1 cellular context compared by ENCODE assay signal in the genomic region with DNA sequence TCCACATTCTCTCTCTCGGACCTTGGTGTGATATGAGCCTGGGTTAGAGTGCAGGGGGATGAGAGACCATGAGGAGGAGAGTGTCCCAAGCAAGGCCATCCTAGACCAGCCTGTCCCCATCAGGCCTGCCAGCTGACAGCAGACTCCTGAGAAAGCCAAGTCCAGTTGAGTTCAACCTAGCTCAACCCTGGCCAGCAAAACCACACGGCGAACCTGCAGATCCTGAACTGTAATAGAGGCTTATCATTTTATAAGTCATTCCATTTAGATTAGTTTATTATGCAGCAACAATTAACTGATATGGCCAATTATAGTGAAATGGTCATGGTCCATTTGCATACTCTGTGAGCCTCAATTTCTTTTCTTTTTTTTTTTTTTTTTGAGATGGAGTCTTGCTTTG.
TF ChIP-seq lines count a peak whose summit lies in the region.

No MANE protein-coding gene starts in this region.

TF ChIP-seq in GM12878, 131 proteins besides CTCF, POLR2A, EP300 and RAD21:
- TF ChIP-seq, protein P1, sequence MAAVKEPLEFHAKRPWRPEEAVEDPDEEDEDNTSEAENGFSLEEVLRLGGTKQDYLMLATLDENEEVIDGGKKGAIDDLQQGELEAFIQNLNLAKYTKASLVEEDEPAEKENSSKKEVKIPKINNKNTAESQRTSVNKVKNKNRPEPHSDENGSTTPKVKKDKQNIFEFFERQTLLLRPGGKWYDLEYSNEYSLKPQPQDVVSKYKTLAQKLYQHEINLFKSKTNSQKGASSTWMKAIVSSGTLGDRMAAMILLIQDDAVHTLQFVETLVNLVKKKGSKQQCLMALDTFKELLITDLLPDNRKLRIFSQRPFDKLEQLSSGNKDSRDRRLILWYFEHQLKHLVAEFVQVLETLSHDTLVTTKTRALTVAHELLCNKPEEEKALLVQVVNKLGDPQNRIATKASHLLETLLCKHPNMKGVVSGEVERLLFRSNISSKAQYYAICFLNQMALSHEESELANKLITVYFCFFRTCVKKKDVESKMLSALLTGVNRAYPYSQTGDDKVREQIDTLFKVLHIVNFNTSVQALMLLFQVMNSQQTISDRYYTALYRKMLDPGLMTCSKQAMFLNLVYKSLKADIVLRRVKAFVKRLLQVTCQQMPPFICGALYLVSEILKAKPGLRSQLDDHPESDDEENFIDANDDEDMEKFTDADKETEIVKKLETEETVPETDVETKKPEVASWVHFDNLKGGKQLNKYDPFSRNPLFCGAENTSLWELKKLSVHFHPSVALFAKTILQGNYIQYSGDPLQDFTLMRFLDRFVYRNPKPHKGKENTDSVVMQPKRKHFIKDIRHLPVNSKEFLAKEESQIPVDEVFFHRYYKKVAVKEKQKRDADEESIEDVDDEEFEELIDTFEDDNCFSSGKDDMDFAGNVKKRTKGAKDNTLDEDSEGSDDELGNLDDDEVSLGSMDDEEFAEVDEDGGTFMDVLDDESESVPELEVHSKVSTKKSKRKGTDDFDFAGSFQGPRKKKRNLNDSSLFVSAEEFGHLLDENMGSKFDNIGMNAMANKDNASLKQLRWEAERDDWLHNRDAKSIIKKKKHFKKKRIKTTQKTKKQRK (IDR thresholded peaks at IDR 0.05; ENCODE audit: low read depth, low read length): no peak
- no peak for TF ChIP-seq ZNF207 (IDR thresholded peaks at IDR 0.05; ENCODE audit: borderline replicate concordance)
- TF ChIP-seq, protein P2, sequence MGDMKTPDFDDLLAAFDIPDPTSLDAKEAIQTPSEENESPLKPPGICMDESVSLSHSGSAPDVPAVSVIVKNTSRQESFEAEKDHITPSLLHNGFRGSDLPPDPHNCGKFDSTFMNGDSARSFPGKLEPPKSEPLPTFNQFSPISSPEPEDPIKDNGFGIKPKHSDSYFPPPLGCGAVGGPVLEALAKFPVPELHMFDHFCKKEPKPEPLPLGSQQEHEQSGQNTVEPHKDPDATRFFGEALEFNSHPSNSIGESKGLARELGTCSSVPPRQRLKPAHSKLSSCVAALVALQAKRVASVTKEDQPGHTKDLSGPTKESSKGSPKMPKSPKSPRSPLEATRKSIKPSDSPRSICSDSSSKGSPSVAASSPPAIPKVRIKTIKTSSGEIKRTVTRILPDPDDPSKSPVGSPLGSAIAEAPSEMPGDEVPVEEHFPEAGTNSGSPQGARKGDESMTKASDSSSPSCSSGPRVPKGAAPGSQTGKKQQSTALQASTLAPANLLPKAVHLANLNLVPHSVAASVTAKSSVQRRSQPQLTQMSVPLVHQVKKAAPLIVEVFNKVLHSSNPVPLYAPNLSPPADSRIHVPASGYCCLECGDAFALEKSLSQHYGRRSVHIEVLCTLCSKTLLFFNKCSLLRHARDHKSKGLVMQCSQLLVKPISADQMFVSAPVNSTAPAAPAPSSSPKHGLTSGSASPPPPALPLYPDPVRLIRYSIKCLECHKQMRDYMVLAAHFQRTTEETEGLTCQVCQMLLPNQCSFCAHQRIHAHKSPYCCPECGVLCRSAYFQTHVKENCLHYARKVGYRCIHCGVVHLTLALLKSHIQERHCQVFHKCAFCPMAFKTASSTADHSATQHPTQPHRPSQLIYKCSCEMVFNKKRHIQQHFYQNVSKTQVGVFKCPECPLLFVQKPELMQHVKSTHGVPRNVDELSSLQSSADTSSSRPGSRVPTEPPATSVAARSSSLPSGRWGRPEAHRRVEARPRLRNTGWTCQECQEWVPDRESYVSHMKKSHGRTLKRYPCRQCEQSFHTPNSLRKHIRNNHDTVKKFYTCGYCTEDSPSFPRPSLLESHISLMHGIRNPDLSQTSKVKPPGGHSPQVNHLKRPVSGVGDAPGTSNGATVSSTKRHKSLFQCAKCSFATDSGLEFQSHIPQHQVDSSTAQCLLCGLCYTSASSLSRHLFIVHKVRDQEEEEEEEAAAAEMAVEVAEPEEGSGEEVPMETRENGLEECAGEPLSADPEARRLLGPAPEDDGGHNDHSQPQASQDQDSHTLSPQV (IDR thresholded peaks at IDR 0.05): no peak
- no peak for TF ChIP-seq IKZF2 (IDR thresholded peaks at IDR 0.05)
- TF ChIP-seq KAT2A (conservative IDR thresholded peaks at IDR 0.05; ENCODE audit: control insufficient read depth, low read depth, low read length): no peak
- no peak for TF ChIP-seq ZZZ3 (IDR thresholded peaks at IDR 0.05; ENCODE audit: control insufficient read depth, insufficient read length, low read depth)
- TF ChIP-seq, protein P3, sequence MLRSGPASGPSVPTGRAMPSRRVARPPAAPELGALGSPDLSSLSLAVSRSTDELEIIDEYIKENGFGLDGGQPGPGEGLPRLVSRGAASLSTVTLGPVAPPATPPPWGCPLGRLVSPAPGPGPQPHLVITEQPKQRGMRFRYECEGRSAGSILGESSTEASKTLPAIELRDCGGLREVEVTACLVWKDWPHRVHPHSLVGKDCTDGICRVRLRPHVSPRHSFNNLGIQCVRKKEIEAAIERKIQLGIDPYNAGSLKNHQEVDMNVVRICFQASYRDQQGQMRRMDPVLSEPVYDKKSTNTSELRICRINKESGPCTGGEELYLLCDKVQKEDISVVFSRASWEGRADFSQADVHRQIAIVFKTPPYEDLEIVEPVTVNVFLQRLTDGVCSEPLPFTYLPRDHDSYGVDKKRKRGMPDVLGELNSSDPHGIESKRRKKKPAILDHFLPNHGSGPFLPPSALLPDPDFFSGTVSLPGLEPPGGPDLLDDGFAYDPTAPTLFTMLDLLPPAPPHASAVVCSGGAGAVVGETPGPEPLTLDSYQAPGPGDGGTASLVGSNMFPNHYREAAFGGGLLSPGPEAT (IDR thresholded peaks at IDR 0.05; ENCODE audit: low read depth): no peak
- no peak for TF ChIP-seq GATAD2B (conservative IDR thresholded peaks at IDR 0.05; ENCODE audit: low read depth)
- TF ChIP-seq NR2C2 (IDR thresholded peaks at IDR 0.05; ENCODE audit: borderline replicate concordance, control insufficient read depth, insufficient read length, low read depth): no peak
- no peak for TF ChIP-seq ZNF274 (IDR thresholded peaks at IDR 0.05; ENCODE audit: insufficient read depth, insufficient read length)
- no peak for TF ChIP-seq ZNF622 (IDR thresholded peaks at IDR 0.05)
- TF ChIP-seq MXI1 (IDR thresholded peaks at IDR 0.05; ENCODE audit: low read depth, low read length): no peak
- TF ChIP-seq EZH2 (IDR thresholded peaks at IDR 0.05; ENCODE audit: borderline replicate concordance, control insufficient read depth, low read depth, low read length): no peak
- TF ChIP-seq, protein P4, sequence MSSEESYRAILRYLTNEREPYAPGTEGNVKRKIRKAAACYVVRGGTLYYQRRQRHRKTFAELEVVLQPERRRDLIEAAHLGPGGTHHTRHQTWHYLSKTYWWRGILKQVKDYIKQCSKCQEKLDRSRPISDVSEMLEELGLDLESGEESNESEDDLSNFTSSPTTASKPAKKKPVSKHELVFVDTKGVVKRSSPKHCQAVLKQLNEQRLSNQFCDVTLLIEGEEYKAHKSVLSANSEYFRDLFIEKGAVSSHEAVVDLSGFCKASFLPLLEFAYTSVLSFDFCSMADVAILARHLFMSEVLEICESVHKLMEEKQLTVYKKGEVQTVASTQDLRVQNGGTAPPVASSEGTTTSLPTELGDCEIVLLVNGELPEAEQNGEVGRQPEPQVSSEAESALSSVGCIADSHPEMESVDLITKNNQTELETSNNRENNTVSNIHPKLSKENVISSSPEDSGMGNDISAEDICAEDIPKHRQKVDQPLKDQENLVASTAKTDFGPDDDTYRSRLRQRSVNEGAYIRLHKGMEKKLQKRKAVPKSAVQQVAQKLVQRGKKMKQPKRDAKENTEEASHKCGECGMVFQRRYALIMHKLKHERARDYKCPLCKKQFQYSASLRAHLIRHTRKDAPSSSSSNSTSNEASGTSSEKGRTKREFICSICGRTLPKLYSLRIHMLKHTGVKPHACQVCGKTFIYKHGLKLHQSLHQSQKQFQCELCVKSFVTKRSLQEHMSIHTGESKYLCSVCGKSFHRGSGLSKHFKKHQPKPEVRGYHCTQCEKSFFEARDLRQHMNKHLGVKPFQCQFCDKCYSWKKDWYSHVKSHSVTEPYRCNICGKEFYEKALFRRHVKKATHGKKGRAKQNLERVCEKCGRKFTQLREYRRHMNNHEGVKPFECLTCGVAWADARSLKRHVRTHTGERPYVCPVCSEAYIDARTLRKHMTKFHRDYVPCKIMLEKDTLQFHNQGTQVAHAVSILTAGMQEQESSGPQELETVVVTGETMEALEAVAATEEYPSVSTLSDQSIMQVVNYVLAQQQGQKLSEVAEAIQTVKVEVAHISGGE (CRISPR knock-in tag; IDR thresholded peaks at IDR 0.05): no peak
- no peak for TF ChIP-seq MEF2B (IDR thresholded peaks at IDR 0.05; ENCODE audit: partially characterized antibody, poor library complexity, severe bottlenecking)
- no peak for TF ChIP-seq EED (IDR thresholded peaks at IDR 0.05; ENCODE audit: low read depth)
- no peak for TF ChIP-seq HCFC1 (IDR thresholded peaks at IDR 0.05; ENCODE audit: low read length)
- TF ChIP-seq, protein P5, sequence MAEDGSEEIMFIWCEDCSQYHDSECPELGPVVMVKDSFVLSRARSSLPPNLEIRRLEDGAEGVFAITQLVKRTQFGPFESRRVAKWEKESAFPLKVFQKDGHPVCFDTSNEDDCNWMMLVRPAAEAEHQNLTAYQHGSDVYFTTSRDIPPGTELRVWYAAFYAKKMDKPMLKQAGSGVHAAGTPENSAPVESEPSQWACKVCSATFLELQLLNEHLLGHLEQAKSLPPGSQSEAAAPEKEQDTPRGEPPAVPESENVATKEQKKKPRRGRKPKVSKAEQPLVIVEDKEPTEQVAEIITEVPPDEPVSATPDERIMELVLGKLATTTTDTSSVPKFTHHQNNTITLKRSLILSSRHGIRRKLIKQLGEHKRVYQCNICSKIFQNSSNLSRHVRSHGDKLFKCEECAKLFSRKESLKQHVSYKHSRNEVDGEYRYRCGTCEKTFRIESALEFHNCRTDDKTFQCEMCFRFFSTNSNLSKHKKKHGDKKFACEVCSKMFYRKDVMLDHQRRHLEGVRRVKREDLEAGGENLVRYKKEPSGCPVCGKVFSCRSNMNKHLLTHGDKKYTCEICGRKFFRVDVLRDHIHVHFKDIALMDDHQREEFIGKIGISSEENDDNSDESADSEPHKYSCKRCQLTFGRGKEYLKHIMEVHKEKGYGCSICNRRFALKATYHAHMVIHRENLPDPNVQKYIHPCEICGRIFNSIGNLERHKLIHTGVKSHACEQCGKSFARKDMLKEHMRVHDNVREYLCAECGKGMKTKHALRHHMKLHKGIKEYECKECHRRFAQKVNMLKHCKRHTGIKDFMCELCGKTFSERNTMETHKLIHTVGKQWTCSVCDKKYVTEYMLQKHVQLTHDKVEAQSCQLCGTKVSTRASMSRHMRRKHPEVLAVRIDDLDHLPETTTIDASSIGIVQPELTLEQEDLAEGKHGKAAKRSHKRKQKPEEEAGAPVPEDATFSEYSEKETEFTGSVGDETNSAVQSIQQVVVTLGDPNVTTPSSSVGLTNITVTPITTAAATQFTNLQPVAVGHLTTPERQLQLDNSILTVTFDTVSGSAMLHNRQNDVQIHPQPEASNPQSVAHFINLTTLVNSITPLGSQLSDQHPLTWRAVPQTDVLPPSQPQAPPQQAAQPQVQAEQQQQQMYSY (CRISPR knock-in tag; IDR thresholded peaks at IDR 0.05): no peak
